In the genomic region with DNA sequence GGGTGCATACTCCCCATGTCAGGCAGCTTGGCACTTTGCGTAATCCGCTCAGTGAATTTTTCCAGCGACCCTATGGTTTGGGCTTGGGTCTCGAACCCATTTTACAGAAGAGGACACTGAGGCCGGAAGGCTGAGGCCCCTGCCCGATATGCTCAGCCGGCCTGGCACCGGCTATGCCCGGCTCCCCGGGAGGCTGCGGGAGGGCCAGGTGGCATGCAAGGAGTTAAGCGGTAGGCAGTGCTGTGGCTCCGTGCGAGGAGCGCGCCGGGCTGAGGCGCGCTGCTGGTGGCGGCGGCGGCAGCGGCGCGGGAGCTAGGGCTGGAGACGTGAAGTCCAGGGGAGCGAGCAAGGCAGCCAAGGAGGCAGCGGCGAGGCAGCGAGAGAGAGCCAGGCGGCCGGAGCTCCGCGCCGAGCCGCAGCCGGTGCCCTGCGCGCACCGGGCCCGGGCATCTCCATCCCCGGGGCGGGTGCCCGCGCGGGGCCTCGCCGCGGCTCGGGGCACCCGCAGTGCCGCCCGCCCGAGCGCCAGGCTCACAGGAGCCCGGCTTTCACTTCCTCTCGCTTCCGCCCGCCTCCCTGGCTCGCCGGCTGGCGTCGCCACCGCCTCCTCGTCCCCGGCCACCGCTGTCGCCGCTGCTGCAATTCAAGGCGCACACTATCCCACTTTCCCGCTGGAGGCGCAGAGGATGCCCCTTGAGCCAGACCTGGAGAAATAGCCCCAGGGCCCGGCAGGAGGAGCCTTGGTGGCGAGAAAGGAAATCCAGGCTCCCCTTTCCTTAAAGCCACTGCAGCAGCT, we compare ENCODE assay signal across 8 cellular contexts. TPM values are rescaled to one million over a fixed set of nuclear protein-coding genes. Genes with fewer than 3 reads are reported as not detected.
DNase-seq lines count a peak whose midpoint lies in the region; ATAC-seq and TF ChIP-seq lines count a peak whose summit lies in the region.

TSS of gene WSCD2 (plus strand) at position 272 of the 796 bp plus-strand sequence. CDS start 66,545 bp downstream, outside the sequence.

- TF ChIP-seq CTCF in colonic mucosa (IDR thresholded peaks at IDR 0.05), result no peak

- H3K9ac ChIP-seq in colonic mucosa (ENCODE audit: low read depth in 2 of 2, low read length in 2 of 2), result peak within 1 kb of the TSS in 1 of 2 donors; percentile 35

- no peak within 1 kb of the TSS for H3K4me3 Mint-ChIP-seq in activated CD4-positive, alpha-beta memory T cell treated with anti-CD3 and anti-CD28 coated beads for 36 hours
- no peak within 1 kb of the TSS for H3K4me3 Mint-ChIP-seq in activated CD4-positive, alpha-beta memory T cell treated with anti-CD3 and anti-CD28 coated beads, Interleukin-2, amount 10 ng/mL, durations not matched to agents 7 days and 5 days

- peaks cover 3% of the 10 kb centered on the region for H3K4me1 Mint-ChIP-seq in activated CD4-positive, alpha-beta memory T cell treated with anti-CD3 and anti-CD28 coated beads for 36 hours (ENCODE audit: low read depth)
- peaks cover 2% of the 10 kb centered on the region for H3K4me1 Mint-ChIP-seq in activated CD4-positive, alpha-beta memory T cell treated with anti-CD3 and anti-CD28 coated beads, Interleukin-2, amount 10 ng/mL, durations not matched to agents 7 days and 5 days

- peak; percentile 9 for DNase-seq in activated CD4-positive, alpha-beta memory T cell treated with anti-CD3 and anti-CD28 coated beads for 36 hours
- no peak for DNase-seq in activated CD4-positive, alpha-beta memory T cell treated with anti-CD3 and anti-CD28 coated beads, Interleukin-2, amount 10 ng/mL, durations not matched to agents 7 days and 5 days
- DNase-seq in NCI-H82 treated with DMSO at 0.1 percent for 48 hours (lab: John Stamatoyannopoulos, UW; ENCODE audit: unreplicated experiment), result peak; percentile 28
- DNase-seq in colonic mucosa, result no peak
- peak; percentile 97 for DNase-seq in left kidney (ENCODE audit: low read depth, low spot score)
- peak; percentile 11 for DNase-seq in stimulated activated naive CD8-positive, alpha-beta T cell treated with anti-CD3 and anti-CD28 coated beads, Interleukin-15, Interleukin-2, amounts not matched to agents 100 U/mL and 50 U/mL, for 24 hours
- no peak for DNase-seq in stimulated activated CD8-positive, alpha-beta memory T cell treated with anti-CD3 and anti-CD28 coated beads, Interleukin-4, amount 100 ng/mL, for 48 hours
- no peak for DNase-seq in activated effector memory CD4-positive, alpha-beta T cell treated with anti-CD3 and anti-CD28 coated beads, Interleukin-2, amount 50 U/mL, for 16 hours

- H3K36me3 Mint-ChIP-seq in activated CD4-positive, alpha-beta memory T cell treated with anti-CD3 and anti-CD28 coated beads for 36 hours, result no peaks in the 10 kb centered on the region
- no peaks in the 10 kb centered on the region for H3K36me3 Mint-ChIP-seq in activated CD4-positive, alpha-beta memory T cell treated with anti-CD3 and anti-CD28 coated beads, Interleukin-2, amount 10 ng/mL, durations not matched to agents 7 days and 5 days (ENCODE audit: low read depth)

- H3K27me3 Mint-ChIP-seq in activated CD4-positive, alpha-beta memory T cell treated with anti-CD3 and anti-CD28 coated beads for 36 hours, result peaks cover 38% of the 10 kb centered on the region
- peaks cover 61% of the 10 kb centered on the region for H3K27me3 Mint-ChIP-seq in activated CD4-positive, alpha-beta memory T cell treated with anti-CD3 and anti-CD28 coated beads, Interleukin-2, amount 10 ng/mL, durations not matched to agents 7 days and 5 days

- CTCF ChIA-PET in activated CD4-positive, alpha-beta memory T cell treated with anti-CD3 and anti-CD28 coated beads for 36 hours (lab: Charles Lee), result interaction anchor here (1.1 to 1.3 kb wide), 2 partner anchors 328 to 453 kb away, joined by 3 read pairs; no protein-coding TSS in a partner anchor
- CTCF ChIA-PET in activated CD4-positive, alpha-beta memory T cell treated with anti-CD3 and anti-CD28 coated beads, Interleukin-2, amount 10 ng/mL, durations not matched to agents 7 days and 5 days (lab: Charles Lee), result interaction anchor here (1.3 kb wide), 1 partner anchor 328 kb away, joined by 5 read pairs; no protein-coding TSS in a partner anchor

- no peaks in the 10 kb centered on the region for H3K9me3 ChIP-seq in colonic mucosa

- no peaks in the 10 kb centered on the region for H3K9me3 Mint-ChIP-seq in activated CD4-positive, alpha-beta memory T cell treated with anti-CD3 and anti-CD28 coated beads for 36 hours
- no peaks in the 10 kb centered on the region for H3K9me3 Mint-ChIP-seq in activated CD4-positive, alpha-beta memory T cell treated with anti-CD3 and anti-CD28 coated beads, Interleukin-2, amount 10 ng/mL, durations not matched to agents 7 days and 5 days

- no peaks in the 10 kb centered on the region for H3K4me1 ChIP-seq in colonic mucosa

- peak within 1 kb of the TSS; percentile 15 for H3K4me3 ChIP-seq in colonic mucosa

- H3K27me3 ChIP-seq in colonic mucosa, result peaks cover 7% of the 10 kb centered on the region

- no peaks in the 10 kb centered on the region for H3K36me3 ChIP-seq in colonic mucosa

- H3K27ac Mint-ChIP-seq in activated CD4-positive, alpha-beta memory T cell treated with anti-CD3 and anti-CD28 coated beads for 36 hours, result no peak within 1 kb of the TSS
- H3K27ac Mint-ChIP-seq in activated CD4-positive, alpha-beta memory T cell treated with anti-CD3 and anti-CD28 coated beads, Interleukin-2, amount 10 ng/mL, durations not matched to agents 7 days and 5 days, result no peak within 1 kb of the TSS

- ATAC-seq in stimulated activated naive CD8-positive, alpha-beta T cell treated with anti-CD3 and anti-CD28 coated beads, Interleukin-15, Interleukin-2, amounts not matched to agents 100 U/mL and 50 U/mL, for 24 hours, result peak; percentile 19

- H3K27ac ChIP-seq in colonic mucosa, result no peak within 1 kb of the TSS

- intact Hi-C loops in activated CD4-positive, alpha-beta memory T cell treated with anti-CD3 and anti-CD28 coated beads for 36 hours (cut with micrococcal nuclease), result no loop called here
- intact Hi-C loops in colonic mucosa (cut with DNase I), result no loop called here

- POLR2A ChIA-PET in activated CD4-positive, alpha-beta memory T cell treated with anti-CD3 and anti-CD28 coated beads for 36 hours (lab: Charles Lee), result no interaction called here
- POLR2A ChIA-PET in activated CD4-positive, alpha-beta memory T cell treated with anti-CD3 and anti-CD28 coated beads, Interleukin-2, amount 10 ng/mL, durations not matched to agents 7 days and 5 days (lab: Charles Lee), result no interaction called here

RNA-seq across cellular contexts. Expression of gene WSCD2, which starts in this region (rescaled TPM):
- not detected for total RNA-seq in activated CD4-positive, alpha-beta memory T cell treated with anti-CD3 and anti-CD28 coated beads for 36 hours
- not detected for total RNA-seq in activated CD4-positive, alpha-beta memory T cell treated with anti-CD3 and anti-CD28 coated beads, Interleukin-2, amount 10 ng/mL, durations not matched to agents 7 days and 5 days
- under 1 TPM; 0.15 to 0.74 TPM for total RNA-seq in colonic mucosa

Comparison
In these comparisons a context has a peak if more than half of its experiments do, and no peak if none do; other contexts are left out.
1. Peak in DNase-seq in activated CD4-positive, alpha-beta memory T cell treated with anti-CD3 and anti-CD28 coated beads for 36 hours; RNA of the gene not detected or under 1 TPM.
2. DNase-seq: peak in NCI-H82 treated with DMSO at 0.1 percent for 48 hours (single experiment), left kidney (single experiment) and stimulated activated naive CD8-positive, alpha-beta T cell treated with anti-CD3 and anti-CD28 coated beads, Interleukin-15, Interleukin-2, amounts not matched to agents 100 U/mL and 50 U/mL, for 24 hours (single experiment); none in activated CD4-positive, alpha-beta memory T cell treated with anti-CD3 and anti-CD28 coated beads, Interleukin-2, amount 10 ng/mL, durations not matched to agents 7 days and 5 days (single experiment), colonic mucosa (single experiment), stimulated activated CD8-positive, alpha-beta memory T cell treated with anti-CD3 and anti-CD28 coated beads, Interleukin-4, amount 100 ng/mL, for 48 hours (single experiment) and activated effector memory CD4-positive, alpha-beta T cell treated with anti-CD3 and anti-CD28 coated beads, Interleukin-2, amount 50 U/mL, for 16 hours (single experiment).